In the genomic region with DNA sequence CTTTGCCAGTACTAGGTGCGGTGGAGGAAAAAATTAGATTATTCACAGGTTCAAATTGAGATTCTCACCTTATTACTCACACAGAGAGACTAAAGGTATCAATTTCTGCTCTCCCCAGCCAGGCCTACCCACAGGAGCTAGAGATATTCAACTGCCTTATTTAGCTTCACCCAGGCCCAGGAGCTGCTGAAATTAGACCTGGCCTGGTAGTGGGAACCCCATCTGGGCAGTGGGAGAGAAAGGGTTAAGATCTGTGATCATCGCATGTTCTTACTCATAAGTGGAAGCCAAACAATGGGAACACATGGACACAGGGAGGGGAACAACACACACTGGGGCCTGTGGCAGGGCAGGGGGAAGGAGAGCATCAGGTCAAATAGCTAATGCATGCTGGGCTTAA, we compare ENCODE assay signal across 12 cellular contexts.
DNase-seq lines count a peak whose midpoint lies in the region; ATAC-seq and TF ChIP-seq lines count a peak whose summit lies in the region.
"Had no signal": no experiment of that assay in that cellular context is flagged by ENCODE, and none has a peak within 500 bp of the region (broad histone marks: within the 10 kb centered on the region; RNA-seq: fewer than 3 reads in every experiment).

No MANE protein-coding gene starts in this region.

- peaks cover 77% of the 10 kb centered on the region for H3K4me1 Mint-ChIP-seq in central memory CD8-positive, alpha-beta T cell

- peaks cover 3% of the 10 kb centered on the region for H3K36me3 Mint-ChIP-seq in central memory CD8-positive, alpha-beta T cell (ENCODE audit: insufficient read depth)

- no peaks in the 10 kb centered on the region for H3K9me3 Mint-ChIP-seq in central memory CD8-positive, alpha-beta T cell

- no peaks in the 10 kb centered on the region for H3K9me2 ChIP-seq in Loucy (replicated peaks; ENCODE audit: low read depth, low read length)

- DNase-seq in NCI-H146 (lab: John Stamatoyannopoulos, UW) (peak; percentile 22), NCI-H146 treated with DMSO at 0.1 percent for 48 hours (lab: John Stamatoyannopoulos, UW; ENCODE audit: unreplicated experiment) (no peak), SW 1271 (lab: John Stamatoyannopoulos, UW) (no peak), amniotic stem cell (lab: John Stamatoyannopoulos, UW) (no peak)
- DNase-seq in central memory CD8-positive, alpha-beta T cell (ENCODE audit: low spot score in 2 of 2): no peak
- DNase-seq: activated CD4-positive, CD25-positive, alpha-beta regulatory T cell treated with anti-CD3 and anti-CD28 coated beads, Interleukin-2, amount 50 U/mL, for 72 hours; NCI-H2081 treated with DMSO at 0.1 percent for 48 hours had no signal

- H3K36me3 ChIP-seq in Loucy (ENCODE audit: insufficient read depth, low read length): no peaks in the 10 kb centered on the region
- H3K36me3 ChIP-seq in neutrophil: no peaks in the 10 kb centered on the region

- no peak overlapping the region for H2AFZ ChIP-seq in Loucy (ENCODE audit: low read length)

- H3K4me2 ChIP-seq in Loucy (ENCODE audit: low read depth, low read length, poor library complexity, severe bottlenecking): peak overlapping the region; percentile 79

- H3K4me3 ChIP-seq in Loucy (ENCODE audit: low read length, poor library complexity, severe bottlenecking): no peak overlapping the region
- H3K4me3 ChIP-seq in neutrophil (ENCODE audit: low read depth in 1 of 2, low read length in 1 of 2): peak overlapping the region in 1 of 2 experiments; percentile 53

- H3K27me3 ChIP-seq in Loucy (ENCODE audit: insufficient read depth, low read length, poor library complexity, severe bottlenecking) (no peaks in the 10 kb centered on the region), neutrophil (no peaks in the 10 kb centered on the region)

- H3F3A ChIP-seq in Loucy (ENCODE audit: low read depth): peaks cover 9% of the 10 kb centered on the region; the same call in 1 of the 2 replicates

- H3K27me3 Mint-ChIP-seq in central memory CD8-positive, alpha-beta T cell: no peaks in the 10 kb centered on the region

- no peak for ATAC-seq in central memory CD8-positive, alpha-beta T cell (replicated peaks; ENCODE audit: extremely low read depth, poor library complexity, severe bottlenecking)
- ATAC-seq in HG03139 (IDR thresholded peaks at IDR 0.05; ENCODE audit: unreplicated experiment): no peak
- ATAC-seq: left lobe of liver had no signal

- H3K9ac ChIP-seq in Loucy (ENCODE audit: low read depth, low read length, poor library complexity, severe bottlenecking): peak overlapping the region; percentile 80

- H3K27ac Mint-ChIP-seq in central memory CD8-positive, alpha-beta T cell (ENCODE audit: low read depth): no peak overlapping the region
- H3K27ac Mint-ChIP-seq: progenitor cell of endocrine pancreas had no signal

- H3K9me3 ChIP-seq in Loucy (ENCODE audit: insufficient read depth, low read depth, low read length) (no peaks in the 10 kb centered on the region), neutrophil (no peaks in the 10 kb centered on the region)

- peak overlapping the region; percentile 85 for H3K27ac ChIP-seq in neutrophil

- peaks cover 76% of the 10 kb centered on the region for H3K4me1 ChIP-seq in Loucy (ENCODE audit: insufficient read depth, low read length, poor library complexity, severe bottlenecking)
- peaks cover 63 to 70% of the 10 kb centered on the region in 2 experiments for H3K4me1 ChIP-seq in neutrophil (ENCODE audit: control insufficient read depth in 1 of 2, insufficient read depth in 1 of 2, low read depth in 1 of 2, low read length in 1 of 2)

- H3K79me2 ChIP-seq in Loucy (ENCODE audit: insufficient read depth, low read length): no peaks in the 10 kb centered on the region

- TF ChIP-seq CTCF in Loucy (conservative IDR thresholded peaks at IDR 0.05; ENCODE audit: low read length) (no peak), neutrophil (IDR thresholded peaks at IDR 0.05) (no peak)

- no peaks in the 10 kb centered on the region for H4K20me1 ChIP-seq in Loucy (ENCODE audit: insufficient read depth, low read length, poor library complexity, severe bottlenecking)

- H3K4me3 Mint-ChIP-seq in central memory CD8-positive, alpha-beta T cell: peak overlapping the region; percentile 63
